ENCODE assay signal across 10 cellular contexts in the genomic region with DNA sequence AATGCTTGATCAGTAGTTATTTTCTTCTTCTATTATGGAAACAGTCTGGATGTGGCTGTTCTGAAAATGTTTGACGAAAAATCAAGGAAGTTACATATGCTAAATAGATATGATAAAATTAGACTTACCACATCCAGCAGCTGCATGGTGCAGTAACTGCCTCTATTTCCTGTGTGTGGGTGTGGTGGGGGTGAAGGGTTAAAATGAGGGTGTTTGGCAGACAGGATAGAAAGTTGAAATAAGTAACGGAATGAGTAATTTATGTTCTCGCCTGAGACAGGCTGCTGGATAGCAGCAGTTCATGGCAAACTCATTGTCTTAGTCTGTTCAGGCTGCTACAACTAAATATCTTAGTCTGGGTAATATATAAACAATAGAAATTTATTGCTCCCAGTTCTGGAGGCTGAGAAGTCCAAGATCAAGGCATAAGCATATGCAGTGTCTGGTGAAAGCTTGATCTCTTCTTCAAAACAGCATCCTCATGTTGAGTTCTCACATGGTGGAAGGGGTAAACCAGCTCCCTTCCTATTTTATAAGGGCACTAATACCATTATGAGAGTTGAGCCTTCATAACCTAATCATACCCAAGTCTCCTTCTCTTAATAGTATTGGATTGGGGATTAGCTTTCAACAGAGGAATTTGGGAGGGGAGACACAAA.
DNase-seq lines count a peak whose midpoint lies in the region; ATAC-seq and TF ChIP-seq lines count a peak whose summit lies in the region.
"Had no signal": no experiment of that assay in that cellular context is flagged by ENCODE, and none has a peak within 500 bp of the region (broad histone marks: within the 10 kb centered on the region; RNA-seq: fewer than 3 reads in every experiment).

No MANE protein-coding gene starts in this region.

- H3K36me3 ChIP-seq in endodermal cell (ENCODE audit: control insufficient read depth, insufficient read depth, low read length), result no peaks in the 10 kb centered on the region

- peaks cover 5% of the 10 kb centered on the region for H3K9me3 Mint-ChIP-seq in activated CD4-positive, alpha-beta T cell treated with anti-CD3 and anti-CD28 coated beads for 36 hours (ENCODE audit: low read depth)
- peaks cover 13% of the 10 kb centered on the region for H3K9me3 Mint-ChIP-seq in T-helper 1 cell treated with Interleukin-12 subunit alpha and Interleukin-12 subunit beta and Interleukin-4 antibody, amounts not matched to agents 30 μg/mL and 1 μg/mL, for 36 hours
- H3K9me3 Mint-ChIP-seq in endodermal cell, result no peaks in the 10 kb centered on the region

- CTCF ChIA-PET in activated CD4-positive, alpha-beta T cell treated with anti-CD3 and anti-CD28 coated beads for 36 hours (lab: Charles Lee), result no interaction called here

- no peaks in the 10 kb centered on the region for H3K27me3 Mint-ChIP-seq in activated CD4-positive, alpha-beta T cell treated with anti-CD3 and anti-CD28 coated beads for 36 hours
- H3K27me3 Mint-ChIP-seq in T-helper 1 cell treated with Interleukin-12 subunit alpha and Interleukin-12 subunit beta and Interleukin-4 antibody, amounts not matched to agents 30 μg/mL and 1 μg/mL, for 36 hours (ENCODE audit: low read depth), result no peaks in the 10 kb centered on the region
- no peaks in the 10 kb centered on the region for H3K27me3 Mint-ChIP-seq in endodermal cell (ENCODE audit: insufficient read depth)

- intact Hi-C loops in activated CD4-positive, alpha-beta T cell treated with anti-CD3 and anti-CD28 coated beads for 36 hours (cut with DNase I, micrococcal nuclease), result loop anchor here in 1 of 2 experiments (10.0 kb wide), 1 partner anchor 105 kb away; no protein-coding TSS in a partner anchor

- no peak overlapping the region for H3K9ac ChIP-seq in endodermal cell (ENCODE audit: extremely low read depth, low read length, poor library complexity, severe bottlenecking)

- no peaks in the 10 kb centered on the region for H3K9me3 ChIP-seq in endodermal cell (ENCODE audit: control insufficient read depth, low read length)

- POLR2A ChIA-PET in activated CD4-positive, alpha-beta T cell treated with anti-CD3 and anti-CD28 coated beads for 36 hours (lab: Charles Lee), result no interaction called here

- no peak for TF ChIP-seq CTCF in endodermal cell (conservative IDR thresholded peaks at IDR 0.05)

- H3K4me3 Mint-ChIP-seq in activated CD4-positive, alpha-beta T cell treated with anti-CD3 and anti-CD28 coated beads for 36 hours, result no peak overlapping the region
- no peak overlapping the region for H3K4me3 Mint-ChIP-seq in T-helper 1 cell treated with Interleukin-12 subunit alpha and Interleukin-12 subunit beta and Interleukin-4 antibody, amounts not matched to agents 30 μg/mL and 1 μg/mL, for 36 hours
- H3K4me3 Mint-ChIP-seq in endodermal cell, result no peak overlapping the region

- 89% methylated on average over 3 of the region's 3 CpGs; no CpG with 5 or more reads in 1 of the 2 experiments for WGBS in endodermal cell (ENCODE audit: insufficient coverage in 1 of 2, insufficient read length in 1 of 2), 2 experiments

- peaks cover 3% of the 10 kb centered on the region for H3K36me3 Mint-ChIP-seq in activated CD4-positive, alpha-beta T cell treated with anti-CD3 and anti-CD28 coated beads for 36 hours (ENCODE audit: low read depth)
- peaks cover 3% of the 10 kb centered on the region for H3K36me3 Mint-ChIP-seq in T-helper 1 cell treated with Interleukin-12 subunit alpha and Interleukin-12 subunit beta and Interleukin-4 antibody, amounts not matched to agents 30 μg/mL and 1 μg/mL, for 36 hours (ENCODE audit: low read depth)
- H3K36me3 Mint-ChIP-seq in endodermal cell (ENCODE audit: low read depth), result no peaks in the 10 kb centered on the region

- H3K4me1 ChIP-seq in endodermal cell (ENCODE audit: control insufficient read depth, insufficient read depth, low read length), result no peaks in the 10 kb centered on the region

- H3K27ac ChIP-seq in endodermal cell (ENCODE audit: low read depth, low read length), result no peak overlapping the region

- peak; percentile 97 for ATAC-seq in activated CD4-positive, alpha-beta T cell treated with anti-CD3 and anti-CD28 coated beads for 36 hours
- ATAC-seq in HG03135 (IDR thresholded peaks at IDR 0.05; ENCODE audit: unreplicated experiment), result peak; percentile 86
- ATAC-seq: left ventricle myocardium superior had no signal

- no peak overlapping the region for H3K27ac Mint-ChIP-seq in activated CD4-positive, alpha-beta T cell treated with anti-CD3 and anti-CD28 coated beads for 36 hours
- peak overlapping the region; percentile 1 for H3K27ac Mint-ChIP-seq in T-helper 1 cell treated with Interleukin-12 subunit alpha and Interleukin-12 subunit beta and Interleukin-4 antibody, amounts not matched to agents 30 μg/mL and 1 μg/mL, for 36 hours
- H3K27ac Mint-ChIP-seq in endodermal cell, result no peak overlapping the region

- peak; percentile 70 for DNase-seq in activated CD4-positive, alpha-beta T cell treated with anti-CD3 and anti-CD28 coated beads for 36 hours
- no peak for DNase-seq in activated CD4-positive, alpha-beta T cell treated with anti-CD3 and anti-CD28 coated beads, Interleukin-2, amount 50 U/mL, for 4 hours
- peak; percentile 34 for DNase-seq in stimulated activated CD8-positive, alpha-beta memory T cell treated with anti-CD3 and anti-CD28 coated beads, Interleukin-4, amount 100 ng/mL, for 24 hours (ENCODE audit: low read depth)
- DNase-seq in NCI-H774 (lab: John Stamatoyannopoulos, UW) (no peak), NCI-H1694 treated with DMSO at 0.1 percent for 48 hours (lab: John Stamatoyannopoulos, UW) (no peak), endodermal cell (no peak)
- DNase-seq: left ventricle myocardium superior, NCI-H2081 had no signal

- H3K27me3 ChIP-seq in endodermal cell (ENCODE audit: control insufficient read depth, insufficient read depth, low read length, poor library complexity, severe bottlenecking), result peaks cover 39% of the 10 kb centered on the region

- H3K4me1 Mint-ChIP-seq in activated CD4-positive, alpha-beta T cell treated with anti-CD3 and anti-CD28 coated beads for 36 hours, result peaks cover 17% of the 10 kb centered on the region
- peaks cover 14% of the 10 kb centered on the region for H3K4me1 Mint-ChIP-seq in T-helper 1 cell treated with Interleukin-12 subunit alpha and Interleukin-12 subunit beta and Interleukin-4 antibody, amounts not matched to agents 30 μg/mL and 1 μg/mL, for 36 hours (ENCODE audit: low read depth)
- H3K4me1 Mint-ChIP-seq in endodermal cell, result no peaks in the 10 kb centered on the region

- no peak overlapping the region for H3K4me3 ChIP-seq in endodermal cell (ENCODE audit: low read length)

Comparison
In these comparisons a context has a peak if more than half of its experiments do, and no peak if none do; other contexts are left out.
1. DNase-seq: peak in activated CD4-positive, alpha-beta T cell treated with anti-CD3 and anti-CD28 coated beads for 36 hours (single experiment) and stimulated activated CD8-positive, alpha-beta memory T cell treated with anti-CD3 and anti-CD28 coated beads, Interleukin-4, amount 100 ng/mL, for 24 hours (single experiment); none in activated CD4-positive, alpha-beta T cell treated with anti-CD3 and anti-CD28 coated beads, Interleukin-2, amount 50 U/mL, for 4 hours (0 of 2), NCI-H774 (single experiment), NCI-H1694 treated with DMSO at 0.1 percent for 48 hours (single experiment) and endodermal cell (single experiment).